Comparison of ENCODE assay signal across 25 cellular contexts in genomic region chr15:99207672-99208071, GRCh38.
"Had no signal": no experiment of that assay in that cellular context is flagged by ENCODE, and none has a peak within 500 bp of the region (broad histone marks: within the 10 kb centered on the region; RNA-seq: fewer than 3 reads in every experiment).

No MANE protein-coding gene starts in this region.

- H3K9me3 Mint-ChIP-seq: activated CD4-positive, alpha-beta T cell treated with anti-CD3 and anti-CD28 coated beads, Interleukin-2, amount 10 ng/mL, durations not matched to agents 7 days and 5 days; activated CD8-positive, alpha-beta T cell treated with anti-CD3 and anti-CD28 coated beads for 36 hours; activated naive CD4-positive, alpha-beta T cell treated with anti-CD3 and anti-CD28 coated beads, Interleukin-2, amount 50 U/mL, for 72 hours; central memory CD8-positive, alpha-beta T cell; immature natural killer cell; natural killer cell treated with Interleukin-12 subunit alpha and Interleukin-12 subunit beta and Interleukin-15 and Interleukin-18, amount 100 ng/mL, for 72 hours; T-helper 1 cell treated with Interleukin-12 subunit alpha and Interleukin-12 subunit beta and Interleukin-4 antibody, amounts not matched to agents 30 μg/mL and 1 μg/mL, for 36 hours; WTC11 had no signal

- H3K27ac ChIP-seq: colonic mucosa, dorsolateral prefrontal cortex, heart left ventricle, spleen, tibial nerve had no signal

- H3K27ac Mint-ChIP-seq: activated CD4-positive, alpha-beta T cell treated with anti-CD3 and anti-CD28 coated beads, Interleukin-2, amount 10 ng/mL, durations not matched to agents 7 days and 5 days; activated CD8-positive, alpha-beta T cell treated with anti-CD3 and anti-CD28 coated beads for 36 hours; activated naive CD4-positive, alpha-beta T cell treated with anti-CD3 and anti-CD28 coated beads, Interleukin-2, amount 50 U/mL, for 72 hours; immature natural killer cell; natural killer cell treated with Interleukin-12 subunit alpha and Interleukin-12 subunit beta and Interleukin-15 and Interleukin-18, amount 100 ng/mL, for 72 hours; T-helper 1 cell treated with Interleukin-12 subunit alpha and Interleukin-12 subunit beta and Interleukin-4 antibody, amounts not matched to agents 30 μg/mL and 1 μg/mL, for 36 hours; WTC11 had no signal

- H3K9me3 ChIP-seq: colonic mucosa, heart left ventricle, spleen, tibial nerve had no signal

- H3K4me3 ChIP-seq: colonic mucosa, dorsolateral prefrontal cortex, heart left ventricle, spleen, tibial nerve had no signal

- DNase-seq: activated CD4-positive, alpha-beta T cell treated with anti-CD3 and anti-CD28 coated beads for 1 hour; activated CD4-positive, alpha-beta T cell treated with anti-CD3 and anti-CD28 coated beads, Interleukin-2, amount 10 ng/mL, durations not matched to agents 7 days and 5 days; activated CD8-positive, alpha-beta T cell treated with anti-CD3 and anti-CD28 coated beads for 36 hours; activated naive CD4-positive, alpha-beta T cell; activated T-cell treated with anti-CD3 and anti-CD28 coated beads, Interleukin-2, amount 50 U/mL, for 48 hours; anterior cingulate cortex; colonic mucosa; dorsolateral prefrontal cortex; effector memory CD4-positive, alpha-beta T cell; erythroblast; heart left ventricle; hypothalamus; immature natural killer cell; kidney; posterior cingulate gyrus; right cardiac atrium; spleen; stimulated activated naive CD4-positive, alpha-beta T cell treated with Interleukin-2 at 50 U/mL for 16 hours; T1000 had no signal

- H3K4me1 Mint-ChIP-seq: activated CD4-positive, alpha-beta T cell treated with anti-CD3 and anti-CD28 coated beads, Interleukin-2, amount 10 ng/mL, durations not matched to agents 7 days and 5 days; central memory CD8-positive, alpha-beta T cell; immature natural killer cell; WTC11 had no signal

- H3K4me1 ChIP-seq: colonic mucosa, spleen had no signal

- ATAC-seq: activated CD8-positive, alpha-beta T cell treated with anti-CD3 and anti-CD28 coated beads for 36 hours; activated naive CD4-positive, alpha-beta T cell treated with anti-CD3 and anti-CD28 coated beads, Interleukin-2, amount 50 U/mL, for 72 hours; heart left ventricle; natural killer cell treated with Interleukin-12 subunit alpha and Interleukin-12 subunit beta and Interleukin-15 and Interleukin-18, amount 100 ng/mL, for 72 hours; right cardiac atrium; WTC11 had no signal

- H3K4me3 Mint-ChIP-seq: activated CD4-positive, alpha-beta T cell treated with anti-CD3 and anti-CD28 coated beads, Interleukin-2, amount 10 ng/mL, durations not matched to agents 7 days and 5 days; activated CD8-positive, alpha-beta T cell treated with anti-CD3 and anti-CD28 coated beads for 36 hours; central memory CD8-positive, alpha-beta T cell; immature natural killer cell; natural killer cell treated with Interleukin-12 subunit alpha and Interleukin-12 subunit beta and Interleukin-15 and Interleukin-18, amount 100 ng/mL, for 72 hours; T-helper 1 cell treated with Interleukin-12 subunit alpha and Interleukin-12 subunit beta and Interleukin-4 antibody, amounts not matched to agents 30 μg/mL and 1 μg/mL, for 36 hours; WTC11 had no signal

- H3K36me3 ChIP-seq: colonic mucosa, spleen had no signal

- H3K36me3 Mint-ChIP-seq: activated naive CD4-positive, alpha-beta T cell treated with anti-CD3 and anti-CD28 coated beads, Interleukin-2, amount 50 U/mL, for 72 hours; immature natural killer cell; natural killer cell treated with Interleukin-12 subunit alpha and Interleukin-12 subunit beta and Interleukin-15 and Interleukin-18, amount 100 ng/mL, for 72 hours had no signal

- H3K27me3 ChIP-seq: colonic mucosa, dorsolateral prefrontal cortex, heart left ventricle, spleen, tibial nerve had no signal
